Comparison of ENCODE assay signal across 1 cellular context in genomic region chr13:30355405-30355741, GRCh38.
TF ChIP-seq lines count a peak whose summit lies in the region.

No MANE protein-coding gene starts in this region.

TF ChIP-seq in K562, 482 proteins besides CTCF, POLR2A, EP300 and RAD21 (continued from another document):
- TF ChIP-seq MGA (IDR thresholded peaks at IDR 0.05) (no peak), ZNF12 (CRISPR knock-in tag; IDR thresholded peaks at IDR 0.05) (no peak), CBX5 (IDR thresholded peaks at IDR 0.05; ENCODE audit: borderline replicate concordance, low read depth) (no peak)
